In genomic region chr12:32399373-32400113, GRCh38 we compare ENCODE assay signal across 8 cellular contexts. TPM values are rescaled to one million over a fixed set of nuclear protein-coding genes. Genes with fewer than 3 reads are reported as not detected.
DNase-seq lines count a peak whose midpoint lies in the region; ATAC-seq and TF ChIP-seq lines count a peak whose summit lies in the region.

TSS of gene FGD4 (plus strand) at chr12:32399558.

- DNase-seq in GM04503 (ENCODE audit: low read depth) (peak; percentile 6), H7 (peak; percentile 93), Kasumi-1 (lab: John Stamatoyannopoulos, UW) (peak; percentile 75 to 82), Peyer's patch (peak; percentile 44 to 96 (median 88)), glomerular visceral epithelial cell (ENCODE audit: extremely low spot score) (peak; percentile 87), upper lobe of left lung (peak; percentile 94 to 98)
- DNase-seq in activated naive CD8-positive, alpha-beta T cell treated with anti-CD3 and anti-CD28 coated beads for 36 hours = peak; percentile 76

- H3K27me3 Mint-ChIP-seq in activated naive CD8-positive, alpha-beta T cell treated with anti-CD3 and anti-CD28 coated beads for 36 hours = peaks cover 49% of the 10 kb centered on the region

- peak within 1 kb of the TSS; percentile 90 for H3K4me3 Mint-ChIP-seq in activated naive CD8-positive, alpha-beta T cell treated with anti-CD3 and anti-CD28 coated beads for 36 hours

- TF ChIP-seq CTCF in Peyer's patch (IDR thresholded peaks at IDR 0.05) (peak in 3 of 6 experiments; percentile 38 to 43 (median 43)), neutrophil (IDR thresholded peaks at IDR 0.05) (no peak), upper lobe of left lung (IDR thresholded peaks at IDR 0.05) (peak in 5 of 6 experiments; percentile 31 to 67 (median 53))

- no peaks in the 10 kb centered on the region for H3K27me3 ChIP-seq in H7 (ENCODE audit: control insufficient read depth, insufficient read depth, low read length)
- H3K27me3 ChIP-seq in Peyer's patch = no peaks in the 10 kb centered on the region
- H3K27me3 ChIP-seq in neutrophil = peaks cover 87% of the 10 kb centered on the region
- H3K27me3 ChIP-seq in upper lobe of left lung = peaks cover 0 to 4% (median 0%) of the 10 kb centered on the region in 4 donors

- H3K9me3 ChIP-seq in Peyer's patch (no peaks in the 10 kb centered on the region), neutrophil (no peaks in the 10 kb centered on the region), upper lobe of left lung (no peaks in the 10 kb centered on the region)

- H3K9me3 Mint-ChIP-seq in activated naive CD8-positive, alpha-beta T cell treated with anti-CD3 and anti-CD28 coated beads for 36 hours = no peaks in the 10 kb centered on the region

- H3K27ac ChIP-seq in Peyer's patch = peak within 1 kb of the TSS; percentile 52 to 97 (median 94)
- H3K27ac ChIP-seq in neutrophil = no peak within 1 kb of the TSS
- H3K27ac ChIP-seq in upper lobe of left lung = peak within 1 kb of the TSS; percentile 84 to 91 (median 89)

- H3K27ac Mint-ChIP-seq in activated naive CD8-positive, alpha-beta T cell treated with anti-CD3 and anti-CD28 coated beads for 36 hours = no peak within 1 kb of the TSS

- WGBS in upper lobe of left lung, 2 donors = 2% methylated on average over 24 of the region's 82 CpGs; no CpG with 5 or more reads in 1 of the 2 donors

- ATAC-seq in upper lobe of left lung (ENCODE audit: low FRiP score in 2 of 2) = peak; percentile 96 to 97

- peaks cover 0 to 13% (median 4%) of the 10 kb centered on the region in 4 donors for H3K4me1 ChIP-seq in Peyer's patch
- peaks cover 16 to 19% of the 10 kb centered on the region in 2 experiments for H3K4me1 ChIP-seq in neutrophil (ENCODE audit: control insufficient read depth in 1 of 2, insufficient read depth in 1 of 2, low read depth in 1 of 2, low read length in 1 of 2)
- peaks cover 5 to 32% (median 20%) of the 10 kb centered on the region in 4 donors for H3K4me1 ChIP-seq in upper lobe of left lung

- H3K36me3 ChIP-seq in H7 (replicated peaks; ENCODE audit: control insufficient read depth, insufficient read depth, low read length) = no peaks in the 10 kb centered on the region; the same call in none of the 2 replicates
- H3K36me3 ChIP-seq in Peyer's patch = no peaks in the 10 kb centered on the region
- no peaks in the 10 kb centered on the region for H3K36me3 ChIP-seq in neutrophil
- no peaks in the 10 kb centered on the region for H3K36me3 ChIP-seq in upper lobe of left lung

- H3K4me1 Mint-ChIP-seq in activated naive CD8-positive, alpha-beta T cell treated with anti-CD3 and anti-CD28 coated beads for 36 hours = peaks cover 1% of the 10 kb centered on the region

- TF ChIP-seq POLR2A in Peyer's patch (IDR thresholded peaks at IDR 0.05) (peak; percentile 98), upper lobe of left lung (IDR thresholded peaks at IDR 0.05) (peak in 3 of 4 donors; percentile 78 to 91 (median 80))

- no peaks in the 10 kb centered on the region for H3K36me3 Mint-ChIP-seq in activated naive CD8-positive, alpha-beta T cell treated with anti-CD3 and anti-CD28 coated beads for 36 hours

- no peak for TF ChIP-seq EP300 in upper lobe of left lung (IDR thresholded peaks at IDR 0.05)

- peak within 1 kb of the TSS; percentile 99 for H3K4me3 ChIP-seq in H7 (ENCODE audit: insufficient read depth, low read depth, low read length)
- peak within 1 kb of the TSS; percentile 45 to 87 (median 72) for H3K4me3 ChIP-seq in Peyer's patch
- H3K4me3 ChIP-seq in neutrophil (ENCODE audit: low read depth in 1 of 2, low read length in 1 of 2) = peak within 1 kb of the TSS; percentile 49 to 54
- peak within 1 kb of the TSS; percentile 60 to 96 (median 88) for H3K4me3 ChIP-seq in upper lobe of left lung

RNA-seq across cellular contexts. Expression of gene FGD4, which starts in this region (rescaled TPM):
- total RNA-seq in H7 (2014; rRNA removed; shearing (Covaris generic)) = 24.0 and 36.5 TPM in 2 replicates
- total RNA-seq in Peyer's patch = 100 to 1,000 TPM in 3 of 4 donors, 10 to 100 TPM in 1; 85.8 to 135 (median 123) TPM
- under 1 TPM; 0.34 to 0.45 TPM for total RNA-seq in activated naive CD8-positive, alpha-beta T cell treated with anti-CD3 and anti-CD28 coated beads for 36 hours
- 10 to 100 TPM; 44.0 to 78.6 (median 55.5) TPM for total RNA-seq in upper lobe of left lung

Comparison
In these comparisons a context has a peak if more than half of its experiments do, and no peak if none do; other contexts are left out.
1. RNA of gene FGD4 (total RNA-seq): 85.8 to 135 TPM in Peyer's patch, 44.0 to 78.6 TPM in upper lobe of left lung and 24.0 to 36.5 TPM in H7; 0.34 to 0.45 TPM in activated naive CD8-positive, alpha-beta T cell treated with anti-CD3 and anti-CD28 coated beads for 36 hours; every median in the first group is over 10 times any median in the second.
2. Peak in DNase-seq in activated naive CD8-positive, alpha-beta T cell treated with anti-CD3 and anti-CD28 coated beads for 36 hours; RNA of the gene not detected or under 1 TPM.
3. DNase-seq: peak in every context shown above with its lines; median percentile 96 in upper lobe of left lung; 93 in H7; 88 in Peyer's patch; 87 in glomerular visceral epithelial cell; 78 in Kasumi-1; 76 in activated naive CD8-positive, alpha-beta T cell treated with anti-CD3 and anti-CD28 coated beads for 36 hours; 6 in GM04503.
4. Peak in every context shown above with its lines, with median percentiles within 50 percentile points of each other: H3K4me3 ChIP-seq.